14 cellular contexts compared by ENCODE assay signal in the genomic region with DNA sequence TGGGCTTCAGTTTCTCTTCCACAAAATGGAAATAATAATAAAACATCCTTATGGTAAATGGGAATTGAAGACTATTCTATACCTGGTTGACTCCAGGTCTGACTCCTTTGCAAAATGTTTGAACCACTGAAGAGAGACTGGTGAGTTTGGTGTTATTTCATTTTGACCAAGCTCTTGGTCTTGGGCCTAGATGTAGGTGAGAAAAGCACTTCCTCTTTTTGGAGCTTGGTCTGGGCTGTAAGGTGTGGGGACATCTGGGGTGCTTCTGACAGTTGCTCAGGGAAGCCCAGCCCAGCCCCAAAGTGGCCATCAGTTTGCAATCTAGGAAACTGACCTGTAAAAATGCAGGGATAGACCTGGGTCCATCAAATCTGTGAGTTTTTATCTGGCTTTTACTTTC. TPM values are rescaled to one million over a fixed set of nuclear protein-coding genes. Genes with fewer than 3 reads are reported as not detected.
DNase-seq lines count a peak whose midpoint lies in the region; ATAC-seq and TF ChIP-seq lines count a peak whose summit lies in the region.
"Had no signal": no experiment of that assay in that cellular context is flagged by ENCODE, and none has a peak within 500 bp of the region (broad histone marks: within the 10 kb centered on the region; RNA-seq: fewer than 3 reads in every experiment).

No MANE protein-coding gene starts in this region.

- no peaks in the 10 kb centered on the region for H3K4me1 ChIP-seq in mucosa of descending colon (ENCODE audit: low read depth)
- H3K4me1 ChIP-seq in uterus: no peaks in the 10 kb centered on the region

- no peaks in the 10 kb centered on the region for H3K27me3 ChIP-seq in uterus

- in situ Hi-C loops in GM13977 (cut with MboI; ENCODE audit: low pct_unique_long_range_greater_than_20kb, low sequenced_read_pairs, unreplicated experiment): no loop called here

- H3K27me3 Mint-ChIP-seq in naive thymus-derived CD8-positive, alpha-beta T cell: peaks cover 0 to 2% (median 0%) of the 10 kb centered on the region in 5 donors

- H3K4me3 Mint-ChIP-seq in naive thymus-derived CD8-positive, alpha-beta T cell: no peak overlapping the region
- H3K4me3 Mint-ChIP-seq: activated CD4-positive, alpha-beta T cell treated with anti-CD3 and anti-CD28 coated beads for 36 hours; natural killer cell treated with Interleukin-12 subunit alpha and Interleukin-12 subunit beta and Interleukin-15 and Interleukin-18, amount 100 ng/mL, for 72 hours had no signal

- H3K27ac ChIP-seq in uterus: no peak overlapping the region
- H3K27ac ChIP-seq: SK-N-MC had no signal

- H3K9me3 ChIP-seq in mucosa of descending colon: no peaks in the 10 kb centered on the region
- H3K9me3 ChIP-seq in uterus: no peaks in the 10 kb centered on the region

- no peaks in the 10 kb centered on the region for H3K36me3 Mint-ChIP-seq in naive thymus-derived CD8-positive, alpha-beta T cell
- H3K36me3 Mint-ChIP-seq: natural killer cell treated with Interleukin-12 subunit alpha and Interleukin-12 subunit beta and Interleukin-15 and Interleukin-18, amount 100 ng/mL, for 72 hours had no signal

- no peak overlapping the region for H3K27ac Mint-ChIP-seq in naive thymus-derived CD8-positive, alpha-beta T cell
- H3K27ac Mint-ChIP-seq: activated CD4-positive, alpha-beta T cell treated with anti-CD3 and anti-CD28 coated beads for 36 hours; natural killer cell treated with Interleukin-12 subunit alpha and Interleukin-12 subunit beta and Interleukin-15 and Interleukin-18, amount 100 ng/mL, for 72 hours had no signal

- no peak overlapping the region for H3K4me3 ChIP-seq in mucosa of descending colon
- no peak overlapping the region for H3K4me3 ChIP-seq in uterus
- H3K4me3 ChIP-seq: SK-N-MC had no signal

- no peak for TF ChIP-seq CTCF in GM13977 (IDR thresholded peaks at IDR 0.05; ENCODE audit: extremely low read depth, insufficient read depth, missing control alignments)
- TF ChIP-seq CTCF in mucosa of descending colon (IDR thresholded peaks at IDR 0.05): no peak
- TF ChIP-seq CTCF in uterus (IDR thresholded peaks at IDR 0.05): no peak

- TF ChIP-seq POLR2A in uterus (IDR thresholded peaks at IDR 0.05): no peak

- no peaks in the 10 kb centered on the region for H3K36me3 ChIP-seq in mucosa of descending colon (ENCODE audit: low read depth)
- H3K36me3 ChIP-seq in uterus: no peaks in the 10 kb centered on the region

- intact Hi-C loops in mucosa of descending colon (cut with DNase I, micrococcal nuclease): no loop called here
- intact Hi-C loops in uterus (cut with DNase I; ENCODE audit: low total_unique reads): no loop called here

- ATAC-seq in GM19438 (IDR thresholded peaks at IDR 0.05; ENCODE audit: low read depth, unreplicated experiment): peak; percentile 83
- ATAC-seq in HG02798 (IDR thresholded peaks at IDR 0.05; ENCODE audit: poor library complexity, unreplicated experiment): peak; percentile 80
- peak; percentile 55 for ATAC-seq in HG03457 (IDR thresholded peaks at IDR 0.05; ENCODE audit: unreplicated experiment)
- ATAC-seq in mucosa of descending colon: no peak
- ATAC-seq in naive thymus-derived CD8-positive, alpha-beta T cell: no peak
- ATAC-seq: activated CD4-positive, alpha-beta T cell treated with anti-CD3 and anti-CD28 coated beads for 36 hours; HCT116; natural killer cell treated with Interleukin-12 subunit alpha and Interleukin-12 subunit beta and Interleukin-15 and Interleukin-18, amount 100 ng/mL, for 72 hours had no signal

- POLR2A ChIA-PET in naive thymus-derived CD8-positive, alpha-beta T cell (lab: Charles Lee): no interaction called here

- no peaks in the 10 kb centered on the region for H3K4me1 Mint-ChIP-seq in naive thymus-derived CD8-positive, alpha-beta T cell

- DNase-seq in GM13977 (ENCODE audit: low spot score) (peak; percentile 30), mucosa of descending colon (no peak), uterus (no peak)
- no peak for DNase-seq in activated CD4-positive, alpha-beta T cell treated with anti-CD3 and anti-CD28 coated beads for 1 hour
- no peak for DNase-seq in naive thymus-derived CD8-positive, alpha-beta T cell
- DNase-seq: activated CD4-positive, alpha-beta T cell treated with anti-CD3 and anti-CD28 coated beads for 36 hours; EL; islet precursor cell had no signal

- peaks cover 0 to 3% (median 0%) of the 10 kb centered on the region in 9 donors for H3K9me3 Mint-ChIP-seq in naive thymus-derived CD8-positive, alpha-beta T cell

RNA-seq across cellular contexts. Expression of a gene that starts 26.8 kb away (rescaled TPM):
- total RNA-seq in mucosa of descending colon: 10 to 100 TPM; 18.0 to 33.0 (median 25.6) TPM
- not detected for total RNA-seq in naive thymus-derived CD8-positive, alpha-beta T cell
- polyA plus RNA-seq in naive thymus-derived CD8-positive, alpha-beta T cell: not detected
- 10 to 100 TPM; 34.4 to 78.6 (median 68.0) TPM for total RNA-seq in uterus
- total RNA-seq: activated CD4-positive, alpha-beta T cell treated with anti-CD3 and anti-CD28 coated beads for 36 hours; natural killer cell treated with Interleukin-12 subunit alpha and Interleukin-12 subunit beta and Interleukin-15 and Interleukin-18, amount 100 ng/mL, for 72 hours had no signal

Comparison
In these comparisons a context has a peak if more than half of its experiments do, and no peak if none do; other contexts are left out.
1. ATAC-seq: peak in GM19438 (single experiment), HG02798 (single experiment) and HG03457 (single experiment); none in mucosa of descending colon (single experiment) and naive thymus-derived CD8-positive, alpha-beta T cell (0 of 2).
2. RNA of a gene that starts 26.8 kb away (total RNA-seq): 34.4 to 78.6 TPM in uterus and 18.0 to 33.0 TPM in mucosa of descending colon; not detected in naive thymus-derived CD8-positive, alpha-beta T cell; every median in the first group is over 10 times any median in the second.